8 cellular contexts compared by ENCODE assay signal in the genomic region with DNA sequence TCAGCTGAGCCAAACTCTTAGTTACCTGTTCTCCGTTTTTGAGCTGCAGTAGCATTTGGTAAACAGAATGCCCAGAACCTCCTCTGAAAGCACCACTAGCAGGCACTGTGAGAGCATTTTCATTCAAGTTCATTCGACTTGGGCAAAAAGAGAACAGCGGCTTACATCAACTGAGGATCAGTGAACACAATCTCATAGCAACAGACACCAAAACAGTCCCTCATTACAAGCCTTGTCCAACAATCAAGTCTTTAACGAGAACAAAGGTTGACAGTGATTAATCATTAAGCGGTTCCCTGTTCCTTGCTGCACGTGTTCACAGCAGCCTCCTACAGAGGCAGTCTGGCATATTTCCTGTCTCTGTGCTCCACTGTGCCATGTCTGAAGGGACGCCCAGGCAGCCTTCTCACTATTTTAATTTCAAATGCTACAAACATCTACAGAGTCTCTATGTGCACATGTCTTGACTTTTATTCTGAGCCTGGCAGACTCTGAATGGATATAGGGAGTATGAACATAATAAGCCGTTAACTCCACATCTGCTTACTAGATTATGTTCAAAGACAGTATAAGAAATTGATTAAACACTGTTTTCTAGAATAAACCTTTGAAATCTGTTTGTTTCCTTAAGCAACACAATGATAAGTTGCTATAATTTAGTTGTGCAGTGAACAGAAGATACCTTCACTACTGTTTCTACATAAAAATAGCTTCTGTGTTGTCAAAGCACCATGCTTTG.
DNase-seq lines count a peak whose midpoint lies in the region; ATAC-seq, FAIRE-seq and TF ChIP-seq lines count a peak whose summit lies in the region.

No MANE protein-coding gene starts in this region.

- no peak overlapping the region for H3K9ac ChIP-seq in Karpas-422 (ENCODE audit: low read length)
- peak overlapping the region; percentile 75 for H3K9ac ChIP-seq in HepG2 (ENCODE audit: insufficient read depth, low read depth, low read length)

- POLR2A ChIA-PET in GM10248 (lab: Yijun Ruan, JAX) (no interaction called here), HepG2 (lab: Yijun Ruan, JAX) (interaction anchor here (0.6 to 1.5 kb wide), 4 partner anchors 143 to 377 kb away, joined by 3 to 4 read pairs (median 3); a partner anchor contains a TSS)

- H2AFZ ChIP-seq in Karpas-422 (ENCODE audit: low read length) = peak overlapping the region; percentile 15
- H2AFZ ChIP-seq in HepG2 (ENCODE audit: low read length) = no peak overlapping the region

- ATAC-seq in GM21786 (IDR thresholded peaks at IDR 0.05; ENCODE audit: unreplicated experiment) (peak; percentile 92), HepG2 (peak; percentile 91)

- H3K4me3 ChIP-seq in Karpas-422 (ENCODE audit: low read length) (peak overlapping the region; percentile 4; the same call in 1 of the 2 replicates), WI38 (ENCODE audit: low read depth, low read length) (no peak overlapping the region), choroid plexus epithelial cell (ENCODE audit: low read depth, low read length) (no peak overlapping the region), HepG2 (replicated peaks in 1 of 3; ENCODE audit: insufficient read depth in 1 of 3, low read depth in 2 of 3, low read length in 3 of 3) (no peak overlapping the region)

- DNase-seq in GM10248 (ENCODE audit: extremely low spot score) = peak; percentile 44
- peak; percentile 84 for DNase-seq in Karpas-422
- peak; percentile 89 for DNase-seq in choroid plexus epithelial cell (ENCODE audit: low read depth)
- peak; percentile 99 for DNase-seq in HepG2 (ENCODE audit: low spot score)
- peak; percentile 22 for DNase-seq in stimulated activated naive CD4-positive, alpha-beta T cell treated with Interleukin-2 at 50 U/mL for 16 hours (lab: John Stamatoyannopoulos, UW)
- DNase-seq in RKO (ENCODE audit: low spot score) = no peak

- H3K36me3 ChIP-seq in Karpas-422 (ENCODE audit: insufficient read depth, low read length) (no peaks in the 10 kb centered on the region), HepG2 (replicated peaks in 1 of 2; ENCODE audit: control insufficient read depth in 1 of 2, insufficient read depth in 2 of 2, low read length in 2 of 2) (peaks cover 2 to 3% of the 10 kb centered on the region in 2 experiments; a peak in 1 of 5 replicates)

- H4K20me1 ChIP-seq in Karpas-422 (ENCODE audit: insufficient read depth, low read depth, low read length) (no peaks in the 10 kb centered on the region), HepG2 (ENCODE audit: insufficient read depth, low read length) (no peaks in the 10 kb centered on the region)

- in situ Hi-C loops in HepG2 (cut with HindIII; ENCODE audit: extremely low pct_ligation_motif_present, low pct_unique_long_range_greater_than_20kb) = loop anchor here (5.0 to 10.0 kb wide), 3 partner anchors 135 to 333 kb away; a partner anchor contains a TSS

- intact Hi-C loops in HepG2 (cut with micrococcal nuclease; ENCODE audit: unreplicated experiment) = loop anchor here (1.0 to 10.0 kb wide), 6 partner anchors 38 to 331 kb away; a partner anchor contains a TSS

- peak; percentile 32 to 56; a peak in 2 of 4 replicates for TF ChIP-seq POLR2A in HepG2 (IDR thresholded peaks at IDR 0.05; ENCODE audit: insufficient read depth in 1 of 2, low read depth in 2 of 2, low read length in 2 of 2)

- no peaks in the 10 kb centered on the region for H3K27me3 ChIP-seq in Karpas-422 (ENCODE audit: low read length)
- no peaks in the 10 kb centered on the region for H3K27me3 ChIP-seq in HepG2 (ENCODE audit: control insufficient read depth in 1 of 2, insufficient read depth in 2 of 2, low read length in 2 of 2)

- CTCF ChIA-PET in GM10248 (lab: Yijun Ruan, JAX) = interaction anchor here (1.0 to 2.1 kb wide), 5 partner anchors 9 to 376 kb away, joined by 3 to 7 read pairs (median 3); no protein-coding TSS in a partner anchor
- CTCF ChIA-PET in HepG2 (lab: Yijun Ruan, JAX; ENCODE audit: low intra/inter-chr PET ratio, low total read pairs) = interaction anchor here (0.9 to 1.5 kb wide), 2 partner anchors 331 to 381 kb away, joined by 3 to 7 read pairs; a partner anchor contains a TSS

- peak; percentile 88 for TF ChIP-seq RAD21 in HepG2 (CRISPR knock-in tag; IDR thresholded peaks at IDR 0.05)

- H3K27ac ChIP-seq in Karpas-422 (ENCODE audit: low read length) (no peak overlapping the region), HepG2 (ENCODE audit: extremely low read length, insufficient read depth, low read length) (peak overlapping the region; percentile 97)

- no TSS peak for BruUV-seq in HepG2 (replicated peaks; lab: Mats Ljungman, UMichigan)

- TF ChIP-seq EP300 in HepG2 (IDR thresholded peaks at IDR 0.05; ENCODE audit: low read depth in 2 of 2, low read length in 2 of 2) (peak; percentile 87 to 95; a peak in 3 of 4 replicates), HepG2 (CRISPR knock-in tag; IDR thresholded peaks at IDR 0.05; ENCODE audit: borderline replicate concordance) (peak; percentile 93)

- peaks cover 14% of the 10 kb centered on the region for H3K4me1 ChIP-seq in Karpas-422 (ENCODE audit: low read length)
- H3K4me1 ChIP-seq in HepG2 (ENCODE audit: insufficient read depth, low read length) = peaks cover 80% of the 10 kb centered on the region

- TF ChIP-seq CTCF in GM10248 (IDR thresholded peaks at IDR 0.05; ENCODE audit: control extremely low read depth, extremely low read depth, low read depth, missing control alignments) (peak; percentile 60), WI38 (IDR thresholded peaks at IDR 0.05; ENCODE audit: low read depth, low read length) (peak; percentile 54), choroid plexus epithelial cell (conservative IDR thresholded peaks at IDR 0.05; ENCODE audit: low read depth, low read length) (peak; percentile 82), HepG2 (CRISPR knock-in tag; IDR thresholded peaks at IDR 0.05) (peak; percentile 92)

- WGBS in HepG2 (ENCODE audit: low lambda C conversion rate) = 11% methylated on average over 8 of the region's 8 CpGs

- H3K9me2 ChIP-seq in Karpas-422 (replicated peaks; ENCODE audit: insufficient read depth, low read length) = no peaks in the 10 kb centered on the region

- H3K4me2 ChIP-seq in Karpas-422 (ENCODE audit: low read depth, low read length, poor library complexity, severe bottlenecking) = peak overlapping the region; percentile 38
- H3K4me2 ChIP-seq in HepG2 (ENCODE audit: low read depth, low read length) = peak overlapping the region; percentile 45

- H3K9me3 ChIP-seq in Karpas-422 (ENCODE audit: low read length) (no peaks in the 10 kb centered on the region), HepG2 (ENCODE audit: low read length) (no peaks in the 10 kb centered on the region)

- peak; percentile 99 for FAIRE-seq in HepG2 (lab: Jason Lieb, UNC)

- H3K79me2 ChIP-seq in Karpas-422 (ENCODE audit: low read length) = no peaks in the 10 kb centered on the region
- peaks cover 9% of the 10 kb centered on the region for H3K79me2 ChIP-seq in HepG2 (ENCODE audit: insufficient read depth, low read length)

TF ChIP-seq in HepG2, 621 proteins besides CTCF, POLR2A, EP300 and RAD21 (continues in another document):
- TF ChIP-seq, protein P1, sequence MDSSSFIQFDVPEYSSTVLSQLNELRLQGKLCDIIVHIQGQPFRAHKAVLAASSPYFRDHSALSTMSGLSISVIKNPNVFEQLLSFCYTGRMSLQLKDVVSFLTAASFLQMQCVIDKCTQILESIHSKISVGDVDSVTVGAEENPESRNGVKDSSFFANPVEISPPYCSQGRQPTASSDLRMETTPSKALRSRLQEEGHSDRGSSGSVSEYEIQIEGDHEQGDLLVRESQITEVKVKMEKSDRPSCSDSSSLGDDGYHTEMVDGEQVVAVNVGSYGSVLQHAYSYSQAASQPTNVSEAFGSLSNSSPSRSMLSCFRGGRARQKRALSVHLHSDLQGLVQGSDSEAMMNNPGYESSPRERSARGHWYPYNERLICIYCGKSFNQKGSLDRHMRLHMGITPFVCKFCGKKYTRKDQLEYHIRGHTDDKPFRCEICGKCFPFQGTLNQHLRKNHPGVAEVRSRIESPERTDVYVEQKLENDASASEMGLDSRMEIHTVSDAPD (CRISPR knock-in tag; IDR thresholded peaks at IDR 0.05) = peak; percentile 65; the same call in 1 of the 2 replicates
- TF ChIP-seq ZBTB20 (CRISPR knock-in tag; IDR thresholded peaks at IDR 0.05; ENCODE audit: borderline replicate concordance, low read depth) (peak; percentile 77; the same call in 1 of the 2 replicates), ZNF124 (CRISPR knock-in tag; IDR thresholded peaks at IDR 0.05) (peak; percentile 75; the same call in 1 of the 2 replicates), MXD4 (CRISPR knock-in tag; IDR thresholded peaks at IDR 0.05) (peak; percentile 79), ZNF605 (CRISPR knock-in tag; IDR thresholded peaks at IDR 0.05) (peak; percentile 70)
- TF ChIP-seq, protein P2, sequence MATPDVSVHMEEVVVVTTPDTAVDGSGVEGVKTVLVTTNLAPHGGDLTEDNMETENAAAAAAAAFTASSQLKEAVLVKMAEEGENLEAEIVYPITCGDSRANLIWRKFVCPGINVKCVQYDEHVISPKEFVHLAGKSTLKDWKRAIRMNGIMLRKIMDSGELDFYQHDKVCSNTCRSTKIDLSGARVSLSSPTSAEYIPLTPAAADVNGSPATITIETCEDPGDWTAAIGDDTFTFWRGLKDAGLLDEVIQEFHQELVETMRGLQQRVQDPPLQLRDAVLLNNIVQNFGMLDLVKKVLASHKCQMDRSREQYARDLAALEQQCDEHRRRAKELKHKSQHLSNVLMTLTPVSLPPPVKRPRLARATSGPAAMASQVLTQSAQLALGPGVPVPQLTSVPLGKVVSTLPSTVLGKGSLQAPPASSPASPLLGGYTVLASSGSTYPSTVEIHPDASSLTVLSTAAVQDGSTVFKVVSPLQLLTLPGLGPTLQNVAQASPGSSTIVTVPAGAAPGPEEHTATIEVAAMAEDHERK (CRISPR knock-in tag; IDR thresholded peaks at IDR 0.05; ENCODE audit: low read depth) = no peak
- TF ChIP-seq, protein P3, sequence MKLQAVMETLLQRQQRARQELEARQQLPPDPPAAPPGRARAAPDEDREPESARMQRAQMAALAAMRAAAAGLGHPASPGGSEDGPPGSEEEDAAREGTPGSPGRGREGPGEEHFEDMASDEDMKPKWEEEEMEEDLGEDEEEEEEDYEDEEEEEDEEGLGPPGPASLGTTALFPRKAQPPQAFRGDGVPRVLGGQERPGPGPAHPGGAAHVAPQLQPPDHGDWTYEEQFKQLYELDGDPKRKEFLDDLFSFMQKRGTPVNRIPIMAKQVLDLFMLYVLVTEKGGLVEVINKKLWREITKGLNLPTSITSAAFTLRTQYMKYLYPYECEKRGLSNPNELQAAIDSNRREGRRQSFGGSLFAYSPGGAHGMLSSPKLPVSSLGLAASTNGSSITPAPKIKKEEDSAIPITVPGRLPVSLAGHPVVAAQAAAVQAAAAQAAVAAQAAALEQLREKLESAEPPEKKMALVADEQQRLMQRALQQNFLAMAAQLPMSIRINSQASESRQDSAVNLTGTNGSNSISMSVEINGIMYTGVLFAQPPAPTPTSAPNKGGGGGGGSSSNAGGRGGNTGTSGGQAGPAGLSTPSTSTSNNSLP (IDR thresholded peaks at IDR 0.05; ENCODE audit: low read depth, low read length) = peak; percentile 87
